8 cellular contexts compared by ENCODE assay signal in the genomic region with DNA sequence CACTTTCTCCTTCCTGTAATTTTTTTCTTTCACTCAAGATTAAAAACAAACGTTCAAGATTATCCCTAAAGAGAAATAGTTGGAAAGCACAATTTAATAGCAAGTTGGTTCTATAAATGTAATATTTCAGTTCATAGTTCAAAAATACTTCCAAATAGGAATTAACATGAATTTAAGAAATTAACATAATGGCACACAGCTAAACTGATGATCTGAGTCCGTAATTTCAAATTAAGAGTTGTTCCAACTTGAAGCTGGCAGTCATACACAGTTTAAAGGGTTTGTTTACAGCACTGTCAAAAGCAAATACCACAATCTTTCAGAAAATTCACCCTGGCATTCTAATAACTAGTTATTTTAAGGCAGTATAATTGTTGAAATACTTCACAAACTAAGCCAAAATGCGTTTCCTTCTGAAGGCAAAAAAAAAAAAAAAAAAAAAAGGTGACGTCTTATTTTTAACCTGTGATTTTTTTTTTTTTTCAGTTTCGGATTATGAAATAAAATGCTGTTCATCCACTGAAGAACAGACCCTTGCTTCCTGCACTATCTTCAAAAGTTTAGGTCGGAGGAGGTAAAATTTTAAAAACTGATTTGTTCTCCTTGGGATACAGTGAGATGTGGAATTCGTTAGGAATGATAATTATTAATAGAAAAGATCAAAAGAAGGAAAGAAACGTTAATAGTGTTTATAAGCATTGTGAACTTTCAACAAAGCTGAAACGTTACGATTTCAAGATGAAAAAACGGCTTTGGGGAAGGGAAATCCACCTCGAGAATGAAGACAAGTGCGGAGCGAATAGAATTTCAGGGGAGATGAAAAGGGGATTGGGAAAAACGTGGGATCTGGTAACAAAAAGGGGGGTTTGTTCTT. TPM values are rescaled to one million over a fixed set of nuclear protein-coding genes. Genes with fewer than 3 reads are reported as not detected.
DNase-seq lines count a peak whose midpoint lies in the region; ATAC-seq and TF ChIP-seq lines count a peak whose summit lies in the region.

No MANE protein-coding gene starts in this region.

- H3K4me3 ChIP-seq in AG09309 (ENCODE audit: control insufficient read depth, low read depth, low read length) (peak overlapping the region; percentile 63), lower leg skin (ENCODE audit: low read depth, poor library complexity, severe bottlenecking) (peak overlapping the region; percentile 84)

- H3K4me3 Mint-ChIP-seq in IgD-negative memory B cell (peak overlapping the region; percentile 91 to 98 (median 96)), brain (peak overlapping the region; percentile 92 to 98 (median 96)), type B pancreatic cell (peak overlapping the region; percentile 97)

- H3K4me1 Mint-ChIP-seq in IgD-negative memory B cell (peaks cover 8 to 32% (median 16%) of the 10 kb centered on the region in 3 donors), brain (peaks cover 58% of the 10 kb centered on the region), type B pancreatic cell (ENCODE audit: unreplicated experiment) (peaks cover 46% of the 10 kb centered on the region)

- no peak for ATAC-seq in GM19395 (IDR thresholded peaks at IDR 0.05; ENCODE audit: unreplicated experiment)
- no peak for ATAC-seq in HG03439 (IDR thresholded peaks at IDR 0.05; ENCODE audit: unreplicated experiment)

- no peak for TF ChIP-seq POLR2A in lower leg skin (IDR thresholded peaks at IDR 0.05)

- intact Hi-C loops in lower leg skin (cut with DNase I; ENCODE audit: low total_unique reads): no loop called here

- peaks cover 2% of the 10 kb centered on the region for H3K27me3 Mint-ChIP-seq in IgD-negative memory B cell
- H3K27me3 Mint-ChIP-seq in brain: no peaks in the 10 kb centered on the region
- no peaks in the 10 kb centered on the region for H3K27me3 Mint-ChIP-seq in type B pancreatic cell

- peak overlapping the region; percentile 72 to 98 (median 87) for H3K27ac Mint-ChIP-seq in IgD-negative memory B cell
- H3K27ac Mint-ChIP-seq in brain: peak overlapping the region; percentile 85 to 98 (median 94)
- peak overlapping the region; percentile 95 for H3K27ac Mint-ChIP-seq in type B pancreatic cell

- H3K36me3 Mint-ChIP-seq in IgD-negative memory B cell (no peaks in the 10 kb centered on the region), brain (peaks cover 9% of the 10 kb centered on the region), type B pancreatic cell (peaks cover 9% of the 10 kb centered on the region)

- DNase-seq in AG09309 (ENCODE audit: low read depth): no peak
- no peak for DNase-seq in lower leg skin (ENCODE audit: low spot score in 2 of 2)
- DNase-seq in type B pancreatic cell (ENCODE audit: extremely low spot score, unreplicated experiment): no peak
- DNase-seq in EL: no peak

- 0% methylated on average over 15 of the region's 15 CpGs for WGBS in lower leg skin, 2 donors

- TF ChIP-seq CTCF in AG09309 (IDR thresholded peaks at IDR 0.05; ENCODE audit: control insufficient read depth, insufficient read depth, low read depth, low read length, missing control alignments): no peak
- TF ChIP-seq CTCF in brain (conservative IDR thresholded peaks at IDR 0.05): no peak
- no peak for TF ChIP-seq CTCF in lower leg skin (IDR thresholded peaks at IDR 0.05)
- no peak for TF ChIP-seq CTCF in type B pancreatic cell (conservative IDR thresholded peaks at IDR 0.05)

- H3K9me3 Mint-ChIP-seq in IgD-negative memory B cell (no peaks in the 10 kb centered on the region), brain (peaks cover 0 to 3% (median 0%) of the 10 kb centered on the region in 5 experiments), type B pancreatic cell (no peaks in the 10 kb centered on the region)

RNA-seq across cellular contexts. Expression of gene IL6ST, which starts 0.9 kb away (rescaled TPM):
- polyA plus RNA-seq in IgD-negative memory B cell (4.9 TPM), brain (ENCODE audit: insufficient read depth, low read depth, low replicate concordance) (6.3 TPM)
- total RNA-seq in lower leg skin (100 to 1,000 TPM in 2 of 4 donors, 10 to 100 TPM in 2; 53.6 to 116 (median 84.6) TPM), type B pancreatic cell (ENCODE audit: low replicate concordance) (61.6 and 74.7 TPM in 2 replicates)
